In genomic region chr1:46753985-46754384, GRCh38 we compare ENCODE assay signal across 36 cellular contexts. TPM values are rescaled to one million over a fixed set of nuclear protein-coding genes. Genes with fewer than 3 reads are reported as not detected.
"Had no signal": no experiment of that assay in that cellular context is flagged by ENCODE, and none has a peak within 500 bp of the region (broad histone marks: within the 10 kb centered on the region; RNA-seq: fewer than 3 reads in every experiment).

No MANE protein-coding gene starts in this region.

- H3K27ac Mint-ChIP-seq: activated naive CD4-positive, alpha-beta T cell treated with anti-CD3 and anti-CD28 coated beads for 36 hours; activated naive CD8-positive, alpha-beta T cell treated with anti-CD3 and anti-CD28 coated beads for 36 hours; natural killer cell treated with Interleukin-12 subunit alpha and Interleukin-12 subunit beta and Interleukin-15 and Interleukin-18, amount 100 ng/mL, for 72 hours; stimulated activated memory B cell treated with anti-CD40 and anti-IgM and Interleukin-4, amounts not matched to agents 10 μg/mL and 1 μg/mL and 100 μg/mL, for 72 hours; stimulated activated naive CD8-positive, alpha-beta T cell treated with anti-CD3 and anti-CD28 coated beads, Interleukin-15, amount 100 ng/mL, for 72 hours had no signal

- DNase-seq: activated CD4-positive, alpha-beta T cell treated with anti-CD3 and anti-CD28 coated beads for 4 hours; activated CD4-positive, alpha-beta T cell treated with anti-CD3 and anti-CD28 coated beads, Interleukin-2, amount 50 U/mL, for 4 hours; activated effector memory CD4-positive, alpha-beta T cell treated with Interleukin-2 at 50 U/mL for 16 hours; activated naive CD4-positive, alpha-beta T cell treated with anti-CD3 and anti-CD28 coated beads for 36 hours; activated naive CD8-positive, alpha-beta T cell treated with anti-CD3 and anti-CD28 coated beads for 36 hours; adrenal gland; aorta; body of pancreas; cerebellar nuclear complex; colonic mucosa; effector CD8-positive, alpha-beta T cell; foreskin fibroblast; heart right ventricle; left ventricle myocardium inferior; mucosa of descending colon; ovary; retina; sigmoid colon; stimulated activated CD4-positive, alpha-beta T cell treated with anti-CD3 and anti-CD28 coated beads, Interleukin-4, amount 100 ng/mL, for 4 hours; stimulated activated CD8-positive, alpha-beta memory T cell treated with anti-CD3 and anti-CD28 coated beads, Interleukin-4, amount 100 ng/mL, for 48 hours; stimulated activated naive CD8-positive, alpha-beta T cell treated with anti-CD3 and anti-CD28 coated beads, Interleukin-15, amount 100 ng/mL, for 72 hours; substantia nigra; T-helper 1 cell had no signal

- H3K27me3 ChIP-seq: adrenal gland, body of pancreas, colonic mucosa, ovary had no signal

- H3K9me3 Mint-ChIP-seq: activated naive CD4-positive, alpha-beta T cell treated with anti-CD3 and anti-CD28 coated beads for 36 hours; activated naive CD8-positive, alpha-beta T cell treated with anti-CD3 and anti-CD28 coated beads for 36 hours; natural killer cell treated with Interleukin-12 subunit alpha and Interleukin-12 subunit beta and Interleukin-15 and Interleukin-18, amount 100 ng/mL, for 72 hours; stimulated activated memory B cell treated with anti-CD40 and anti-IgM and Interleukin-4, amounts not matched to agents 10 μg/mL and 1 μg/mL and 100 μg/mL, for 72 hours; stimulated activated naive CD8-positive, alpha-beta T cell treated with anti-CD3 and anti-CD28 coated beads, Interleukin-15, amount 100 ng/mL, for 72 hours had no signal

- H3K4me3 Mint-ChIP-seq: activated naive CD4-positive, alpha-beta T cell treated with anti-CD3 and anti-CD28 coated beads for 36 hours; activated naive CD8-positive, alpha-beta T cell treated with anti-CD3 and anti-CD28 coated beads for 36 hours; natural killer cell treated with Interleukin-12 subunit alpha and Interleukin-12 subunit beta and Interleukin-15 and Interleukin-18, amount 100 ng/mL, for 72 hours; stimulated activated memory B cell treated with anti-CD40 and anti-IgM and Interleukin-4, amounts not matched to agents 10 μg/mL and 1 μg/mL and 100 μg/mL, for 72 hours; stimulated activated naive CD8-positive, alpha-beta T cell treated with anti-CD3 and anti-CD28 coated beads, Interleukin-15, amount 100 ng/mL, for 72 hours had no signal

- H3K9me3 ChIP-seq: adrenal gland, body of pancreas, colonic mucosa, heart right ventricle, left ventricle myocardium inferior, mucosa of descending colon, neutrophil, ovary, prostate gland, sigmoid colon had no signal

- H3K4me1 ChIP-seq: colonic mucosa, heart right ventricle, sigmoid colon had no signal

- ATAC-seq: body of pancreas; heart right ventricle; natural killer cell treated with Interleukin-12 subunit alpha and Interleukin-12 subunit beta and Interleukin-15 and Interleukin-18, amount 100 ng/mL, for 72 hours; stimulated activated memory B cell treated with anti-CD40 and anti-IgM and Interleukin-4, amounts not matched to agents 10 μg/mL and 1 μg/mL and 100 μg/mL, for 72 hours; stimulated activated naive CD8-positive, alpha-beta T cell treated with anti-CD3 and anti-CD28 coated beads, Interleukin-15, amount 100 ng/mL, for 72 hours had no signal

- FAIRE-seq: islet of Langerhans, small intestine, TTC549 had no signal

- H3K4me3 ChIP-seq: adrenal gland, body of pancreas, cardiac muscle cell, colonic mucosa, heart right ventricle, left ventricle myocardium inferior, lung, mucosa of descending colon, ovary, prostate gland, sigmoid colon had no signal

- H3K36me3 ChIP-seq: adrenal gland, cardiac muscle cell, colonic mucosa, heart right ventricle, left ventricle myocardium inferior, neutrophil, ovary, prostate gland, sigmoid colon had no signal

- H3K4me1 Mint-ChIP-seq: activated naive CD8-positive, alpha-beta T cell treated with anti-CD3 and anti-CD28 coated beads for 36 hours; stimulated activated memory B cell treated with anti-CD40 and anti-IgM and Interleukin-4, amounts not matched to agents 10 μg/mL and 1 μg/mL and 100 μg/mL, for 72 hours; stimulated activated naive CD8-positive, alpha-beta T cell treated with anti-CD3 and anti-CD28 coated beads, Interleukin-15, amount 100 ng/mL, for 72 hours had no signal

- H3K36me3 Mint-ChIP-seq: activated naive CD8-positive, alpha-beta T cell treated with anti-CD3 and anti-CD28 coated beads for 36 hours; natural killer cell treated with Interleukin-12 subunit alpha and Interleukin-12 subunit beta and Interleukin-15 and Interleukin-18, amount 100 ng/mL, for 72 hours; stimulated activated memory B cell treated with anti-CD40 and anti-IgM and Interleukin-4, amounts not matched to agents 10 μg/mL and 1 μg/mL and 100 μg/mL, for 72 hours had no signal

- H3K27ac ChIP-seq: adrenal gland, cardiac muscle cell, colonic mucosa, heart right ventricle, left ventricle myocardium inferior, neutrophil, ovary, sigmoid colon, VCaP had no signal

RNA-seq across cellular contexts. Expression of gene CYP4B1, which starts 44.9 kb away (rescaled TPM):
- total RNA-seq: activated naive CD4-positive, alpha-beta T cell treated with anti-CD3 and anti-CD28 coated beads for 36 hours; activated naive CD8-positive, alpha-beta T cell treated with anti-CD3 and anti-CD28 coated beads for 36 hours; cardiac muscle cell; dermis microvascular lymphatic vessel endothelial cell; glomerular endothelial cell; myocyte; natural killer cell treated with Interleukin-12 subunit alpha and Interleukin-12 subunit beta and Interleukin-15 and Interleukin-18, amount 100 ng/mL, for 72 hours had no signal
- polyA plus RNA-seq: cardiac muscle cell had no signal
